In the genomic region with DNA sequence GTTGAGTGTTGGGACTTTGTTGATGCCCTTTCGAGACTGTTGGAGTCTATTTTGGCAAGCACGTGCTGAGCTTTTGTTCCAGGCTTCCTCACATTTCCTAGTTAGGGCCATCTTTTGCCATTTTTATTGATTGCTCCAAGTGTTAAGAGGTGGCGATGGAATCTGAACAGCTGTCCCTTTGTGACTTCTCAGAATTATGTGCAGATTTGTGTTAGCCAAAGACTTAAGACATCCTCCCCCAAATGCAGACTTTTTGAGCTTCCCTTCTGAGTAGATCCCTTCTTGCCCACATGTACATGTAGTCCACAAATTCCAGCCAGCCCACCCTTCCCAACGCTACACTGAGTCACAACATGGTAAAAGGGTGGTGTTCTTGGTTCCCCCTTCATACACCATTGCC, we compare ENCODE assay signal across 1 cellular context.
TF ChIP-seq lines count a peak whose summit lies in the region.

No MANE protein-coding gene starts in this region.

TF ChIP-seq in GM23338, 12 proteins besides CTCF, POLR2A, EP300 and RAD21 (continued from another document):
- TF ChIP-seq NANOG (IDR thresholded peaks at IDR 0.05; ENCODE audit: borderline replicate concordance) (no peak), JUNB (IDR thresholded peaks at IDR 0.05; ENCODE audit: unreplicated experiment) (no peak), CREB1 (CRISPR knock-in tag; IDR thresholded peaks at IDR 0.05; ENCODE audit: low read depth) (no peak), STAT1 (IDR thresholded peaks at IDR 0.05; ENCODE audit: unreplicated experiment) (no peak), EZH2 (IDR thresholded peaks at IDR 0.05; ENCODE audit: low read depth, unreplicated experiment) (no peak), ZNF462 (CRISPR knock-in tag; IDR thresholded peaks at IDR 0.05) (no peak), POLR2AphosphoS5 (IDR thresholded peaks at IDR 0.05; ENCODE audit: low read depth) (no peak), ETS1 (IDR thresholded peaks at IDR 0.05) (no peak)
